Comparison of ENCODE assay signal across 1 cellular context in the genomic region with DNA sequence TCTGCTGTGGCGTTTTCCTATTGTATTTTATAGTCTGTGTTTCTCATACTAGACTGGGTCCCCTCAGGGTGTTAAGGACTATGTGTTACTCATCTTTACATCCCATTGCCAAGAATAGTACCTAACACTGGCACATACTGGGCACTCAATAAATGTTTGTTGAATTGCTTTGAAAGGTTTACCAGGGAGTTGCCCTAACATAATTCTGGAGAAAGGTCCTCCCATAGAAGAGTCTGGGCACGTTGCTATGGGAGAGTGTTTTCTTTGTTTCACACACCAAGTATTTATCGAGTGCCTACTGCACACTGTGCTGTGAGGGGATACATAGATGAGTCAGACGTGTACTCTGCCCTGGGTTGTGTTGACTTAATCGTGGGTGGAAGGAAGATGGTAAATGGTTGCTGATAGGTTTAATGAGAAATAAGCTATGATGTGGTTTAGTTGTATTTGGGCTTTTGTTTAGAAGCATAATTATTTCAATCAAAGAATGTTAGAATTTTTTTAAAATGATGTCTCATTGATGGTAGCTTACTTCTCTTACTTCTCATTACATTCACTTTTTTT.
TF ChIP-seq lines count a peak whose summit lies in the region.

No MANE protein-coding gene starts in this region.

TF ChIP-seq in GM12878, 131 proteins besides CTCF, POLR2A, EP300 and RAD21 (continued from another document):
- TF ChIP-seq ATF2 (IDR thresholded peaks at IDR 0.05; ENCODE audit: low read length): peak; percentile 48
- no peak for TF ChIP-seq NRF1 (conservative IDR thresholded peaks at IDR 0.05; ENCODE audit: low read depth, low read length)
- peak; percentile 83; the same call in 1 of the 2 replicates for TF ChIP-seq ZNF217 (IDR thresholded peaks at IDR 0.05)
- TF ChIP-seq PKNOX1 (IDR thresholded peaks at IDR 0.05): no peak
- TF ChIP-seq, protein P1, sequence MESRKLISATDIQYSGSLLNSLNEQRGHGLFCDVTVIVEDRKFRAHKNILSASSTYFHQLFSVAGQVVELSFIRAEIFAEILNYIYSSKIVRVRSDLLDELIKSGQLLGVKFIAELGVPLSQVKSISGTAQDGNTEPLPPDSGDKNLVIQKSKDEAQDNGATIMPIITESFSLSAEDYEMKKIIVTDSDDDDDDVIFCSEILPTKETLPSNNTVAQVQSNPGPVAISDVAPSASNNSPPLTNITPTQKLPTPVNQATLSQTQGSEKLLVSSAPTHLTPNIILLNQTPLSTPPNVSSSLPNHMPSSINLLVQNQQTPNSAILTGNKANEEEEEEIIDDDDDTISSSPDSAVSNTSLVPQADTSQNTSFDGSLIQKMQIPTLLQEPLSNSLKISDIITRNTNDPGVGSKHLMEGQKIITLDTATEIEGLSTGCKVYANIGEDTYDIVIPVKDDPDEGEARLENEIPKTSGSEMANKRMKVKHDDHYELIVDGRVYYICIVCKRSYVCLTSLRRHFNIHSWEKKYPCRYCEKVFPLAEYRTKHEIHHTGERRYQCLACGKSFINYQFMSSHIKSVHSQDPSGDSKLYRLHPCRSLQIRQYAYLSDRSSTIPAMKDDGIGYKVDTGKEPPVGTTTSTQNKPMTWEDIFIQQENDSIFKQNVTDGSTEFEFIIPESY (IDR thresholded peaks at IDR 0.05): no peak
- peak; percentile 73 for TF ChIP-seq JUNB (IDR thresholded peaks at IDR 0.05)
- TF ChIP-seq DPF2 (IDR thresholded peaks at IDR 0.05): 0 out of 2 replicates have a peak, but pooled peaks have one; percentile 54
- TF ChIP-seq NR2F1 (conservative IDR thresholded peaks at IDR 0.05): no peak
- no peak for TF ChIP-seq HCFC1 (IDR thresholded peaks at IDR 0.05; ENCODE audit: low read length)
